ENCODE assay signal across 18 cellular contexts in genomic region chrX:55522577-55523254, GRCh38. TPM values are rescaled to one million over a fixed set of nuclear protein-coding genes. Genes with fewer than 3 reads are reported as not detected.
DNase-seq lines count a peak whose midpoint lies in the region; ATAC-seq and TF ChIP-seq lines count a peak whose summit lies in the region.
"Had no signal": no experiment of that assay in that cellular context is flagged by ENCODE, and none has a peak within 500 bp of the region (broad histone marks: within the 10 kb centered on the region; RNA-seq: fewer than 3 reads in every experiment).

No MANE protein-coding gene starts in this region.

- peak overlapping the region; percentile 59; the same call in 1 of the 2 replicates for H2AFZ ChIP-seq in GM23338
- H2AFZ ChIP-seq: parathyroid adenoma had no signal

- H3K4me2 ChIP-seq in GM23338, result no peak overlapping the region

- DNase-seq in GM23338 (ENCODE audit: low spot score) (peak; percentile 3), NCI-H748 treated with DMSO at 0.1 percent for 48 hours (lab: John Stamatoyannopoulos, UW) (peak; percentile 7), head of caudate nucleus (peak in 30 of 42 donors; percentile 4 to 59 (median 22)), pons (ENCODE audit: low spot score) (peak; percentile 2), NCI-H446 treated with DMSO at 0.1 percent for 48 hours (lab: John Stamatoyannopoulos, UW) (no peak)
- DNase-seq: activated CD4-positive, CD25-positive, alpha-beta regulatory T cell treated with anti-CD3 and anti-CD28 coated beads, Interleukin-2, amount 50 U/mL, for 72 hours; activated CD8-positive, alpha-beta T cell treated with anti-CD3 and anti-CD28 coated beads for 36 hours; cortex of kidney; mesenchymal stem cell; naive thymus-derived CD4-positive, alpha-beta T cell; SIG-M5; T-helper 1 cell; uterus had no signal

- no peak overlapping the region for H3K27ac Mint-ChIP-seq in GM23338
- H3K27ac Mint-ChIP-seq: activated CD8-positive, alpha-beta T cell treated with anti-CD3 and anti-CD28 coated beads for 36 hours; naive thymus-derived CD4-positive, alpha-beta T cell had no signal

- no peaks in the 10 kb centered on the region for H3K9me2 ChIP-seq in GM23338 (ENCODE audit: insufficient read depth)

- H3K27me3 Mint-ChIP-seq in GM23338 (ENCODE audit: insufficient read depth, low read depth, poor library complexity), result peaks cover 4% of the 10 kb centered on the region
- H3K27me3 Mint-ChIP-seq: activated CD8-positive, alpha-beta T cell treated with anti-CD3 and anti-CD28 coated beads for 36 hours had no signal

- ATAC-seq in GM23338 (no peak), HG03469 (IDR thresholded peaks at IDR 0.05; ENCODE audit: unreplicated experiment) (no peak), HG03521 (IDR thresholded peaks at IDR 0.05; ENCODE audit: unreplicated experiment) (no peak)
- ATAC-seq: activated CD8-positive, alpha-beta T cell treated with anti-CD3 and anti-CD28 coated beads for 36 hours; naive thymus-derived CD4-positive, alpha-beta T cell had no signal

- no peak overlapping the region for H3K4me3 ChIP-seq in GM23338
- H3K4me3 ChIP-seq: suprapubic skin, uterus had no signal

- H3F3A ChIP-seq in GM23338 (replicated peaks; ENCODE audit: low read depth), result no peaks in the 10 kb centered on the region

- intact Hi-C loops in head of caudate nucleus (cut with DNase I), result no loop called here

- H3K4me3 Mint-ChIP-seq in GM23338, result no peak overlapping the region
- H3K4me3 Mint-ChIP-seq: activated CD8-positive, alpha-beta T cell treated with anti-CD3 and anti-CD28 coated beads for 36 hours had no signal

- peaks cover 2% of the 10 kb centered on the region; the same call in 1 of the 2 replicates for H3K4me1 ChIP-seq in GM23338 (ENCODE audit: insufficient read depth)
- H3K4me1 ChIP-seq: parathyroid adenoma, suprapubic skin, uterus had no signal

- peaks cover 4% of the 10 kb centered on the region; the same call in 1 of the 3 replicates for H3K4me1 Mint-ChIP-seq in GM23338
- H3K4me1 Mint-ChIP-seq: naive thymus-derived CD4-positive, alpha-beta T cell had no signal

- H3K79me2 ChIP-seq in GM23338 (replicated peaks; ENCODE audit: insufficient read depth), result no peaks in the 10 kb centered on the region
- H3K79me2 ChIP-seq: parathyroid adenoma had no signal

- TF ChIP-seq CTCF in GM23338 (conservative IDR thresholded peaks at IDR 0.05; ENCODE audit: low read depth in 2 of 2), result no peak

- no peaks in the 10 kb centered on the region for H3K27me3 ChIP-seq in GM23338 (ENCODE audit: insufficient read depth)
- H3K27me3 ChIP-seq: suprapubic skin, uterus had no signal

- no peaks in the 10 kb centered on the region for H4K20me1 ChIP-seq in GM23338 (replicated peaks; ENCODE audit: insufficient read depth)

- no peaks in the 10 kb centered on the region for H3K36me3 Mint-ChIP-seq in GM23338 (ENCODE audit: low read depth)
- H3K36me3 Mint-ChIP-seq: naive thymus-derived CD4-positive, alpha-beta T cell had no signal

- H3K9me3 Mint-ChIP-seq in GM23338, result no peaks in the 10 kb centered on the region
- H3K9me3 Mint-ChIP-seq: activated CD8-positive, alpha-beta T cell treated with anti-CD3 and anti-CD28 coated beads for 36 hours; naive thymus-derived CD4-positive, alpha-beta T cell had no signal

- no peaks in the 10 kb centered on the region for H3K36me3 ChIP-seq in GM23338 (ENCODE audit: insufficient read depth)
- H3K36me3 ChIP-seq: suprapubic skin, uterus had no signal

- no peak overlapping the region for H3K27ac ChIP-seq in GM23338 (ENCODE audit: low read depth)
- H3K27ac ChIP-seq: HL-60, parathyroid adenoma, suprapubic skin, uterus had no signal

TF ChIP-seq in GM23338, 12 proteins besides CTCF, POLR2A, EP300 and RAD21 (continues in another document):
- no peak for TF ChIP-seq JUNB (IDR thresholded peaks at IDR 0.05; ENCODE audit: unreplicated experiment)
- TF ChIP-seq EZH2 (IDR thresholded peaks at IDR 0.05; ENCODE audit: low read depth, unreplicated experiment), result no peak
- TF ChIP-seq NANOG (IDR thresholded peaks at IDR 0.05; ENCODE audit: borderline replicate concordance), result no peak
- TF ChIP-seq, protein P1, sequence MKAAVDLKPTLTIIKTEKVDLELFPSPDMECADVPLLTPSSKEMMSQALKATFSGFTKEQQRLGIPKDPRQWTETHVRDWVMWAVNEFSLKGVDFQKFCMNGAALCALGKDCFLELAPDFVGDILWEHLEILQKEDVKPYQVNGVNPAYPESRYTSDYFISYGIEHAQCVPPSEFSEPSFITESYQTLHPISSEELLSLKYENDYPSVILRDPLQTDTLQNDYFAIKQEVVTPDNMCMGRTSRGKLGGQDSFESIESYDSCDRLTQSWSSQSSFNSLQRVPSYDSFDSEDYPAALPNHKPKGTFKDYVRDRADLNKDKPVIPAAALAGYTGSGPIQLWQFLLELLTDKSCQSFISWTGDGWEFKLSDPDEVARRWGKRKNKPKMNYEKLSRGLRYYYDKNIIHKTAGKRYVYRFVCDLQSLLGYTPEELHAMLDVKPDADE (IDR thresholded peaks at IDR 0.05), result no peak
- TF ChIP-seq ZNF114 (CRISPR knock-in tag; IDR thresholded peaks at IDR 0.05), result no peak
- TF ChIP-seq EZH2phosphoT487 (IDR thresholded peaks at IDR 0.05; ENCODE audit: unreplicated experiment), result no peak
- TF ChIP-seq ZNF462 (CRISPR knock-in tag; IDR thresholded peaks at IDR 0.05), result no peak
- no peak for TF ChIP-seq CREB1 (CRISPR knock-in tag; IDR thresholded peaks at IDR 0.05; ENCODE audit: low read depth)
- TF ChIP-seq STAT1 (IDR thresholded peaks at IDR 0.05; ENCODE audit: unreplicated experiment), result no peak

RNA-seq across cellular contexts. Expression of gene USP51, which starts 33.1 kb away (rescaled TPM):
- 4.7 and 5.5 TPM in 2 replicates for total RNA-seq in GM23338 (2014; rRNA removed; shearing (Covaris generic))
- polyA plus RNA-seq in GM23338 (2016; fragmentation: Nextera tagmentation; extraction: Ambion mirVana), result 2.8 and 3.5 TPM in 2 replicates
